Comparison of ENCODE assay signal across 13 cellular contexts in the genomic region with DNA sequence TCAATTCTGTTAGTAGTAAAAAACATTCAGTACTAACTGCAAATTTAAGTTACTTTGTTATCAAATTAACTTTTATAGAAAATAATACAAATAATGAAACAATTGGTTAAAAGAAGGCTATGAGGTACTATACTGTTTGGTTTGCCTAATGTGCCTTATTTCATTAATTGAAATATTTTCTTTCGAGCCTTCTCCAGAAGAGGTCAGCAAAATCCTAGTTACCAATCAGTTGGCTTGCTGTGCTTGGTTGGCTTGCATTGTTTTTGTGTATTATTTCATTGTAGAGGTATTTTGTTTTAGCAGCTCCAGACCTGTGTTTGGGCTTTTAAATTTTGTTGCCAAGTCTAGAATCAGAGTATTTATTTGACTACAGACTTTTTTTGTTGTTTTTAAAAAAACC.
DNase-seq lines count a peak whose midpoint lies in the region; ATAC-seq and TF ChIP-seq lines count a peak whose summit lies in the region.
"Had no signal": no experiment of that assay in that cellular context is flagged by ENCODE, and none has a peak within 500 bp of the region (broad histone marks: within the 10 kb centered on the region; RNA-seq: fewer than 3 reads in every experiment).

No MANE protein-coding gene starts in this region.

- H3K4me3 ChIP-seq in AG04449 (ENCODE audit: low read depth, low read length) (no peak overlapping the region), HFF-Myc (replicated peaks; ENCODE audit: low read depth, low read length) (no peak overlapping the region), coronary artery (no peak overlapping the region), left lung (no peak overlapping the region)
- H3K4me3 ChIP-seq: gastrocnemius medialis had no signal

- peak overlapping the region in 1 of 2 donors; percentile 30 for H3K27ac ChIP-seq in coronary artery
- H3K27ac ChIP-seq in left lung, result no peak overlapping the region
- H3K27ac ChIP-seq: gastrocnemius medialis had no signal

- ATAC-seq in left lung (peak; percentile 32), GM19455 (IDR thresholded peaks at IDR 0.05; ENCODE audit: unreplicated experiment) (no peak), GM19023 (IDR thresholded peaks at IDR 0.05; ENCODE audit: unreplicated experiment) (no peak)
- ATAC-seq in activated CD4-positive, CD25-positive, alpha-beta regulatory T cell treated with anti-CD3 and anti-CD28 coated beads, Interleukin-2, amount 50 U/mL, for 24 hours, result no peak
- ATAC-seq: gastrocnemius medialis had no signal

- POLR2A ChIA-PET in AG04449 (lab: Yijun Ruan, JAX), result interaction anchor here (0.6 kb wide), 1 partner anchor 264 kb away, joined by 3 read pairs; no protein-coding TSS in a partner anchor

- peaks cover 0 to 8% of the 10 kb centered on the region in 2 donors for H3K4me1 ChIP-seq in left lung
- H3K4me1 ChIP-seq: gastrocnemius medialis had no signal

- no peak for DNase-seq in AG04449 (ENCODE audit: low read depth, low spot score)
- peak; percentile 2 for DNase-seq in HFF-Myc (ENCODE audit: extremely low read depth, low read depth)
- no peak for DNase-seq in coronary artery (ENCODE audit: low spot score)
- DNase-seq in left lung, result no peak
- no peak for DNase-seq in posterior cingulate gyrus
- DNase-seq: activated CD4-positive, CD25-positive, alpha-beta regulatory T cell treated with anti-CD3 and anti-CD28 coated beads, Interleukin-2, amount 50 U/mL, for 72 hours; activated naive CD4-positive, alpha-beta T cell treated with anti-CD3 and anti-CD28 coated beads, Interleukin-2, amount 10 ng/mL, durations not matched to agents 7 days and 5 days; gastrocnemius medialis; NCI-H1417 treated with DMSO at 0.1 percent for 48 hours; stimulated activated CD4-positive, alpha-beta T cell treated with anti-CD3 and anti-CD28 coated beads, Interleukin-2, amount 100 ng/mL, for 48 hours had no signal

- intact Hi-C loops in left lung (cut with DNase I), result no loop called here
- intact Hi-C loops in posterior cingulate gyrus (cut with DNase I), result loop anchor here (2.0 kb wide), 1 partner anchor 135 kb away; no protein-coding TSS in a partner anchor

- H3K27me3 ChIP-seq in left lung, result no peaks in the 10 kb centered on the region
- H3K27me3 ChIP-seq: gastrocnemius medialis had no signal

- TF ChIP-seq CTCF in AG04449 (IDR thresholded peaks at IDR 0.05; ENCODE audit: insufficient read depth, low read length, missing control alignments) (peak; percentile 13), HFF-Myc (IDR thresholded peaks at IDR 0.05; ENCODE audit: low read depth, low read length, missing control alignments) (no peak), coronary artery (IDR thresholded peaks at IDR 0.05) (peak; percentile 31), left lung (IDR thresholded peaks at IDR 0.05) (no peak)

- CTCF ChIA-PET in AG04449 (lab: Yijun Ruan, JAX), result interaction anchor here (0.7 to 2.1 kb wide), 7 partner anchors 9 to 231 kb away, joined by 3 to 5 read pairs (median 4); no protein-coding TSS in a partner anchor

- H3K36me3 ChIP-seq in left lung, result peaks cover 0 to 16% of the 10 kb centered on the region in 2 donors

- H3K9me3 ChIP-seq in left lung, result no peaks in the 10 kb centered on the region
- H3K9me3 ChIP-seq: gastrocnemius medialis had no signal

Comparison
In these comparisons a context has a peak if more than half of its experiments do, and no peak if none do; other contexts are left out.
1. CTCF ChIP-seq: peak in AG04449 (single experiment) and coronary artery (single experiment); none in HFF-Myc (single experiment) and left lung (0 of 2).